In the genomic region with DNA sequence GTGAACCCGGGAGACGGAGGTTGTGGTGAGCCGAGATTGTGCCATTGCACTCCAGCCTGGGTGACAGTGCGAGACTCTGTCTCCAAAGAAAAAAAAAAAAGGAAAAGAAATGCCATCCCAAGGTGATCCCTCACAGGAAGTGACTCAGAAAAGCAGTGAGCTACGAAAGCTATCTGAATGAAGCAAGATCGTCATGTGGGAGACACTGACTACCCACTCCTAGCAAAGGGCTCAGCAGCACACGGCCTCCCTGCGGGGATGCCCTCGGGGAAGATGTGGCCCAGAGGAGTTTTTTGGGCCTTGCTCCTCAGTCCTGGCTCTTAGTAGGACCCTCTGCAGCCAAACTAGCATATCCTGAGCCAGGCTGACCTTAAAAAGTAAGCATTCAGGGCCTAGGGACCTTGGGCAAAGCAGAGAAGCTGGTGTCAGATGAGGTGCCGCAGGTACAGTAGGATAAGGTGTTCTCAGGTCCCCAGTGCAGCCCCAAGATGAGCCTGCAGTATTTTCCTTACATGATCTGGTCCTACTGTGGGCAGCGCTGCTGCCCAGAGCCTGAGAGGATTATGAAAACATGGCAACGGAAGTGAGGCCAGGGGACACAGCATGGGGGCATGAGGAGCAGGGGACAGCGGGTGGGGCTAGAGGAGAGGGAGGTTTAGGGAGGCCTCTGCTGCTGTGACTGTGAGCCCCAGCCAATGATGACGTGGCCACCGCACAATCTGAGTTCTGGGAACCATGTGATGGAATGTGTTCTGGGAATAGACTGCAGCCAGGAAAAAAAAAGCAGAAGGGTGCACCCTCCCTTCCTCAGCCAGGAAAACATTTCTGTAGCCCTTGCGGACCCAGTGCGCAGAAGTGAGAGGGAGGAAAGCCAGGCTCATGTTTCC, we compare ENCODE assay signal across 5 cellular contexts. TPM values are rescaled to one million over a fixed set of nuclear protein-coding genes. Genes with fewer than 3 reads are reported as not detected.
"Had no signal": no experiment of that assay in that cellular context is flagged by ENCODE, and none has a peak within 500 bp of the region (broad histone marks: within the 10 kb centered on the region; RNA-seq: fewer than 3 reads in every experiment).

No MANE protein-coding gene starts in this region.

RNA-seq across cellular contexts. Expression of a gene that starts 6.6 kb away (rescaled TPM):
- total RNA-seq: esophagus squamous epithelium, glomerular endothelial cell, skeletal muscle tissue, uterus had no signal
- polyA plus RNA-seq: stomach had no signal
